Comparison of ENCODE assay signal across 9 cellular contexts in the genomic region with DNA sequence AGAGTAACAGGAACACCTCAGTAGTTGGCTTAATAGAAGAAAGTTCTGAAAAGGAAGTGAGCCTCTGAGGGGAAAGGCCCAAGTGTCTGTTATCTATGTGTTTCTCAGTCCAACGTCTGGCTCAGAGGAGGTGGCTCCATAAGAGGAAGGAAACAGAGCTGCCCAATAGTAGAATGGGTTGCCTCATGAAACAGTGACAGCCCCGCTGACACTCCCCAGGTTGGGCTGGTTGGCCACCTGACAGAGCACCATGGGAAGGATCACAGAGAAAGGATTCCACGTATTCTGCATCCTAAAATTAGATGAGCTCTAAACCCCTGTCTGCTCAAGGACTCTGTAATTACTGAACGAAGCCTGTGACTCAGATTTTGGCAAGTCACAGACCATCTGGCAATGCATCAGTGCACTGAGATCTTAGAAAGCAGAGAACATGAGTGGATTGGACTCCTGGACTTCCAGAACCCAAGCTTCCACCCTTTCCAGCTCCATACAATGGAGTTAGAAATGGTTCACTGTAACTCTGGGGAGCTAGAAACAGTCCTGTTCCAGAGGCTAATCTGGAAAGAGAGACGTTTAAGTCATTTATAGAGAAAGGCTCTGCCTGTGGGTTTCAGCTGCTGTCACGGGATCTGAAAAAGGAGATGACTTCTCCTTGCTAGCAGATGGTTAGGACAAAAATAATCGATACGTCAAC. TPM values are rescaled to one million over a fixed set of nuclear protein-coding genes. Genes with fewer than 3 reads are reported as not detected.
A peak's percentile ranks its signal among the peaks of the same experiment; 100 is the strongest.
DNase-seq lines count a peak whose midpoint lies in the region; ATAC-seq and TF ChIP-seq lines count a peak whose summit lies in the region.
"Had no signal": no experiment of that assay in that cellular context is flagged by ENCODE, and none has a peak within 500 bp of the region (broad histone marks: within the 10 kb centered on the region; RNA-seq: fewer than 3 reads in every experiment).

No MANE protein-coding gene starts in this region.

- no peak overlapping the region for H3K4me3 ChIP-seq in CD4-positive, CD25-positive, alpha-beta regulatory T cell (ENCODE audit: low read depth, low read length)

- H3K9me3 ChIP-seq in CD4-positive, CD25-positive, alpha-beta regulatory T cell (ENCODE audit: control insufficient read depth in 2 of 2, low read length in 2 of 2), result no peaks in the 10 kb centered on the region

- peak in 2 of 3 donors; percentile 13 to 82 for DNase-seq in CD4-positive, CD25-positive, alpha-beta regulatory T cell
- DNase-seq in NOMO-1 (lab: John Stamatoyannopoulos, UW; ENCODE audit: unreplicated experiment in 2 of 2) (peak; percentile 90 to 97), left ventricle myocardium superior (no peak), mesenteric fat pad (ENCODE audit: low spot score) (no peak), erythroblast (lab: John Stamatoyannopoulos, UW) (no peak), NCI-H1436 (lab: John Stamatoyannopoulos, UW) (no peak)

- H3K36me3 ChIP-seq in CD4-positive, CD25-positive, alpha-beta regulatory T cell (ENCODE audit: control insufficient read depth, insufficient read depth, low read length), result no peaks in the 10 kb centered on the region

- H3K27me3 ChIP-seq in CD4-positive, CD25-positive, alpha-beta regulatory T cell (ENCODE audit: control insufficient read depth, insufficient read depth, low read length), result no peaks in the 10 kb centered on the region

- peak overlapping the region in 2 of 3 donors; percentile 70 to 73 for H3K27ac Mint-ChIP-seq in CD4-positive, CD25-positive, alpha-beta regulatory T cell

- H3K4me1 ChIP-seq in CD4-positive, CD25-positive, alpha-beta regulatory T cell (ENCODE audit: control insufficient read depth, insufficient read depth, low read length, poor library complexity, severe bottlenecking), result peaks cover 7% of the 10 kb centered on the region

- H3K36me3 Mint-ChIP-seq in CD4-positive, CD25-positive, alpha-beta regulatory T cell, result no peaks in the 10 kb centered on the region

- TF ChIP-seq POLR2A in erythroblast (IDR thresholded peaks at IDR 0.05; ENCODE audit: low read length), result no peak

- H3K4me1 Mint-ChIP-seq in CD4-positive, CD25-positive, alpha-beta regulatory T cell, result peaks cover 0 to 13% (median 3%) of the 10 kb centered on the region in 4 donors

- peaks cover 7% of the 10 kb centered on the region for H3K27me3 Mint-ChIP-seq in CD4-positive, CD25-positive, alpha-beta regulatory T cell

- intact Hi-C loops in left ventricle myocardium superior (cut with micrococcal nuclease), result no loop called here

- peak; percentile 91 to 96 for ATAC-seq in CD4-positive, CD25-positive, alpha-beta regulatory T cell (ENCODE audit: low read depth in 2 of 2)
- ATAC-seq in GM18873 (IDR thresholded peaks at IDR 0.05; ENCODE audit: low FRiP score, unreplicated experiment), result peak; percentile 97
- peak; percentile 98 for ATAC-seq in HG02981 (IDR thresholded peaks at IDR 0.05; ENCODE audit: unreplicated experiment)
- ATAC-seq in left ventricle myocardium superior, result peak; percentile 80
- ATAC-seq: HCT116 had no signal

- H3K27ac ChIP-seq in CD4-positive, CD25-positive, alpha-beta regulatory T cell (ENCODE audit: insufficient read depth, low read length, poor library complexity, severe bottlenecking), result no peak overlapping the region

- peaks cover 0 to 1% (median 0%) of the 10 kb centered on the region in 7 donors for H3K9me3 Mint-ChIP-seq in CD4-positive, CD25-positive, alpha-beta regulatory T cell

- H3K4me3 Mint-ChIP-seq in CD4-positive, CD25-positive, alpha-beta regulatory T cell, result peak overlapping the region in 1 of 4 donors; percentile 31

RNA-seq across cellular contexts. Expression of gene PKD2L1, which starts 2.9 kb away (rescaled TPM):
- not detected for total RNA-seq in CD4-positive, CD25-positive, alpha-beta regulatory T cell
- not detected for polyA plus RNA-seq in CD4-positive, CD25-positive, alpha-beta regulatory T cell
- not detected for total RNA-seq in left ventricle myocardium superior
- total RNA-seq in mesenteric fat pad, result 0.39 TPM

RNA-seq across cellular contexts. Expression of gene SCD, which starts 19.9 kb away (rescaled TPM):
- 1.3 TPM for total RNA-seq in CD4-positive, CD25-positive, alpha-beta regulatory T cell
- polyA plus RNA-seq in CD4-positive, CD25-positive, alpha-beta regulatory T cell, result under 1 TPM; 0.22 to 0.94 (median 0.76) TPM
- total RNA-seq in left ventricle myocardium superior (13.2 TPM), mesenteric fat pad (1,693 TPM)

RNA-seq across cellular contexts. Expression of gene BLOC1S2, which starts 40.7 kb away (rescaled TPM):
- 58.4 TPM for total RNA-seq in CD4-positive, CD25-positive, alpha-beta regulatory T cell
- polyA plus RNA-seq in CD4-positive, CD25-positive, alpha-beta regulatory T cell, result 100 to 1,000 TPM in 1 of 4 donors, 10 to 100 TPM in 3; 73.3 to 104 (median 87.7) TPM
- total RNA-seq in left ventricle myocardium superior (18.2 TPM), mesenteric fat pad (30.4 TPM)

RNA-seq across cellular contexts. Expression of gene CWF19L1, which starts 59.7 kb away (rescaled TPM):
- total RNA-seq in CD4-positive, CD25-positive, alpha-beta regulatory T cell, result 51.8 TPM
- 10 to 100 TPM; 30.7 to 35.4 (median 34.3) TPM for polyA plus RNA-seq in CD4-positive, CD25-positive, alpha-beta regulatory T cell
- total RNA-seq in left ventricle myocardium superior (13.0 TPM), mesenteric fat pad (19.0 TPM)

Comparison
In these comparisons a context has a peak if more than half of its experiments do, and no peak if none do; other contexts are left out.
1. DNase-seq: peak in CD4-positive, CD25-positive, alpha-beta regulatory T cell (2 of 3) and NOMO-1 (2 of 2); none in left ventricle myocardium superior (single experiment), mesenteric fat pad (single experiment), erythroblast (0 of 2) and NCI-H1436 (single experiment).
2. RNA of gene SCD, which starts 19.9 kb away (total RNA-seq): 1,693 TPM in mesenteric fat pad (single experiment); 13.2 TPM in left ventricle myocardium superior (single experiment) and 1.3 TPM in CD4-positive, CD25-positive, alpha-beta regulatory T cell (single experiment); every median in the first group is over 100 times any median in the second.
3. Peak in every context shown above with its lines, with median percentiles within 50 percentile points of each other: ATAC-seq.